Comparison of ENCODE assay signal across 9 cellular contexts in the genomic region with DNA sequence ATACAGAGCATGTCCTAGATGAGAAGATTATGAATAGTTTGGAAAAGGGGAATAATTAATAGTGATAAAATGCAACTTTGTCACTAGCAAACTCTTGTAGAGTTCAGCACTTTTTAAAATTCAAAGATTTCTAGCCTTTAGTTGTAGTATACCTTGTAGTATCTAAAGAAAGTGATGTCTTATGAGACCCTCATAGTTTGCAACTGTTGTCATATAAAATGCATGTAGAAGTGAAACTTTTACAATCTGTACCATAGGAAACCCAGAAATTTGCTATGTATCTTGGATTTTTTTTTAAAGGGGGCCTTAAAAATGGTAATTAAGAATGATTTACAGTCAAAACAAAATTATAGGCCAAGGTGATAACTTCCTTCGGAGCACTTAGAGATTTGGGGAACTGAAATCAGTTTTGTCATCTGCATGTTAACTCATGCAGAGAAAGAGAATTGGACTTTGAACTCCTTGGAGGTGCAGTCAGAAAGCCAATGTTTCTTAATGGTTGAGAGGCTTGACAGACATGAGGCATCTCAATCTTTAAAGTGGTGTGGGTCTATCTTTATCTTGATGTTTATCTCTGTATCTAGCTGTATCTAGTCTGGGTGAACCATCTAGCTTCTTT. TPM values are rescaled to one million over a fixed set of nuclear protein-coding genes. Genes with fewer than 3 reads are reported as not detected.
DNase-seq lines count a peak whose midpoint lies in the region; ATAC-seq, FAIRE-seq and TF ChIP-seq lines count a peak whose summit lies in the region.
"Had no signal": no experiment of that assay in that cellular context is flagged by ENCODE, and none has a peak within 500 bp of the region (broad histone marks: within the 10 kb centered on the region; RNA-seq: fewer than 3 reads in every experiment).

No MANE protein-coding gene starts in this region.

- WGBS in right lobe of liver (ENCODE audit: insufficient coverage, low coverage, low lambda C conversion rate, missing lambda C conversion rate), result 11% methylated on average over 1 of the region's 1 CpG

- TF ChIP-seq POLR2A in GM12891 (IDR thresholded peaks at IDR 0.05; ENCODE audit: low read depth, low read length), result no peak
- TF ChIP-seq POLR2A in right lobe of liver (IDR thresholded peaks at IDR 0.05), result no peak

- H3K9me3 ChIP-seq in right lobe of liver, result no peaks in the 10 kb centered on the region

- intact Hi-C loops in right lobe of liver (cut with DNase I), result no loop called here
- intact Hi-C loops in left colon (cut with DNase I, micrococcal nuclease), result no loop called here

- peaks cover 0 to 14% (median 4%) of the 10 kb centered on the region in 4 donors for H3K4me1 ChIP-seq in right lobe of liver

- H3K27ac ChIP-seq in right lobe of liver, result peak overlapping the region in 2 of 3 donors; percentile 2 to 96

- peak; percentile 84 for FAIRE-seq in GM12891 (lab: Jason Lieb, UNC)
- FAIRE-seq: H1 had no signal

- DNase-seq in GM12891 (ENCODE audit: insufficient read length, low spot score) (no peak), MV-4-11 (lab: John Stamatoyannopoulos, UW) (peak; percentile 68), right lobe of liver (no peak), left colon (no peak), iPS-NIHi7 (ENCODE audit: extremely low spot score) (no peak), NCI-H226 (no peak)
- no peak for DNase-seq in activated CD4-positive, CD25-positive, alpha-beta regulatory T cell treated with anti-CD3 and anti-CD28 coated beads, Interleukin-2, amount 50 U/mL, for 72 hours

- no peak for TF ChIP-seq CTCF in right lobe of liver (IDR thresholded peaks at IDR 0.05)

- H3K36me3 ChIP-seq in right lobe of liver, result no peaks in the 10 kb centered on the region

- peak overlapping the region in 2 of 3 donors; percentile 65 to 69 for H3K4me3 ChIP-seq in right lobe of liver

- ATAC-seq in GM21723 (IDR thresholded peaks at IDR 0.05; ENCODE audit: unreplicated experiment) (peak; percentile 76), right lobe of liver (no peak), left colon (no peak)

- H3K27me3 ChIP-seq in right lobe of liver, result no peaks in the 10 kb centered on the region

TF ChIP-seq in GM12891, 5 proteins besides CTCF, POLR2A, EP300 and RAD21:
- no peak for TF ChIP-seq POLR2AphosphoS5 (IDR thresholded peaks at IDR 0.05; ENCODE audit: low read depth, low read length)
- 0 out of 2 replicates have a peak, but pooled peaks have one; percentile 42 for TF ChIP-seq POU2F2 (IDR thresholded peaks at IDR 0.05; ENCODE audit: low read depth, low read length)
- peak; percentile 98 for TF ChIP-seq SPI1 (IDR thresholded peaks at IDR 0.05; ENCODE audit: low read depth, low read length)
- TF ChIP-seq TAF1 (IDR thresholded peaks at IDR 0.05; ENCODE audit: low read depth, low read length), result no peak
- peak; percentile 64 for TF ChIP-seq PAX5 (IDR thresholded peaks at IDR 0.05; ENCODE audit: insufficient read depth, low read length, severe bottlenecking)
TF ChIP-seq in GM12891: peak in this region for 3.

RNA-seq across cellular contexts. Expression of gene LRRK2, which starts 1.3 kb away (rescaled TPM):
- polyA plus RNA-seq in GM12891 (2012; ENCODE audit: low read depth, missing spikeins), result 0.24 TPM
- 10 to 100 TPM in 1 of 6 experiments, 1 to 10 TPM in 5; 4.1 to 19.1 (median 6.1) TPM for total RNA-seq in right lobe of liver
- total RNA-seq in left colon, result 1 to 10 TPM; 1.7 to 3.6 TPM
